In the genomic region with DNA sequence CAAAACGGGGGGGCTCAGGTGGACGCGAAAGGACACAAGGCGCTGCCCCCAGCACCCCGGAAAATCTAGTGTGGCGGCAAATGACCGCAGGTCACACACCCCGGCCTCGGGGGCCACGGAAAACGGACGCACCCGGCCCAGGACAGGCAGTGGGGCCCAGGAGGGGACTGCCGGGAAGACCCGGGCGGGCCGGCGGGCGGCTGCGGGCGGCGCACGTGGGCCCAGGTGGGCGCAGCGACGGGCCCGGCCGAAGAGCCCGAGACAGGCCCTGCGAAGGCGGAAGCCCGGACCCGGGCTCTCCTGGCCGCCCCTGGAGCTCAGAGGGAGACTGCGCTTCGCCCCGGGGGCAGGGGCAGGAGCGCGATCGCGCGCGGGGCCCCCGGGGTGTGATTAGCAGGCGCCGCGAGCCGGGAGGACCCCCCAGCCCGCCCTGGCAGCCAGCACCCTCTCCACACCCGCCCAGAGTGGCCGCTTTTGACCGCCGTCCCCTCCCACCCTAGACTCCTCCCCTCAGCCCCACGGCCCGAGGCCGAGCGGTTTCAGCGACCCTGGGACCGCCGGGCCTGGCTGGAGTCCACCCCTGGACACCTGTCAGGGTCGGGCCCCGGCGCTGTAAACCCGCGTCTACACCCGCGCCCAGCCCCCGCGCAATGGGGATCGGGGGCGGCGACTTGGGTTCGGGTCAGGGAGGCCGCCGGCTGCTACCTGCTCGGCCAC, we compare ENCODE assay signal across 8 cellular contexts. TPM values are rescaled to one million over a fixed set of nuclear protein-coding genes. Genes with fewer than 3 reads are reported as not detected.
A peak's percentile ranks its signal among the peaks of the same experiment; 100 is the strongest.
DNase-seq lines count a peak whose midpoint lies in the region; ATAC-seq and TF ChIP-seq lines count a peak whose summit lies in the region.

No MANE protein-coding gene starts in this region.

- H3K79me2 ChIP-seq in mammary epithelial cell (ENCODE audit: insufficient read depth, low read length): peaks cover 40% of the 10 kb centered on the region

- H3K27me3 Mint-ChIP-seq in CD14-positive monocyte (ENCODE audit: low read depth in 3 of 3): peaks cover 0 to 4% (median 4%) of the 10 kb centered on the region in 3 donors

- H3K36me3 ChIP-seq in RWPE2 (ENCODE audit: low read depth): peaks cover 7% of the 10 kb centered on the region
- H3K36me3 ChIP-seq in mammary epithelial cell (ENCODE audit: insufficient read depth, low read length): no peaks in the 10 kb centered on the region

- in situ Hi-C loops in mammary epithelial cell (cut with MboI; ENCODE audit: low sequenced_read_pairs in 2 of 2): no loop called here

- H3K4me1 Mint-ChIP-seq in CD14-positive monocyte: peaks cover 58% of the 10 kb centered on the region

- peak overlapping the region; percentile 98 to 99 for H3K4me3 Mint-ChIP-seq in CD14-positive monocyte

- peak overlapping the region; percentile 87 for H3K9ac ChIP-seq in mammary epithelial cell (ENCODE audit: insufficient read depth, low read length)

- peak overlapping the region; percentile 99 to 100 (median 100) for H3K27ac Mint-ChIP-seq in CD14-positive monocyte

- peak; percentile 40 for TF ChIP-seq POLR2A in GM19099 (IDR thresholded peaks at IDR 0.05; ENCODE audit: extremely low read depth, insufficient read length, low read depth)

- H3K4me1 ChIP-seq in RWPE2 (ENCODE audit: insufficient read depth, poor library complexity, severe bottlenecking) (peaks cover 27% of the 10 kb centered on the region), mammary epithelial cell (ENCODE audit: insufficient read depth, low read length) (peaks cover 43% of the 10 kb centered on the region)

- no TSS peak for BruUV-seq in mammary epithelial cell (replicated peaks; lab: Mats Ljungman, UMichigan)

- CTCF ChIA-PET in mammary epithelial cell (lab: Charles Lee; ENCODE audit: low non-redundant PET): no interaction called here

- WGBS in mammary epithelial cell (ENCODE audit: low coverage, missing lambda C conversion rate): 1% methylated on average over 12 of the region's 76 CpGs

- ATAC-seq in HG03175 (IDR thresholded peaks at IDR 0.05; ENCODE audit: unreplicated experiment) (peak; percentile 51), RWPE2 (ENCODE audit: low read depth) (peak; percentile 51)

- H3K36me3 Mint-ChIP-seq in CD14-positive monocyte: peaks cover 31 to 35% of the 10 kb centered on the region in 2 donors

- H3K4me3 ChIP-seq in RWPE2 (ENCODE audit: severe bottlenecking) (peak overlapping the region; percentile 68), mammary epithelial cell (replicated peaks in 1 of 3; ENCODE audit: insufficient read depth in 1 of 3, low read depth in 2 of 3, low read length in 3 of 3) (peak overlapping the region; percentile 74 to 88 (median 76))

- TF ChIP-seq CTCF in CD14-positive monocyte (IDR thresholded peaks at IDR 0.05) (no peak), RWPE2 (IDR thresholded peaks at IDR 0.05; ENCODE audit: poor library complexity, severe bottlenecking) (no peak), mammary epithelial cell (conservative IDR thresholded peaks at IDR 0.05 in 1 of 2, IDR thresholded peaks at IDR 0.05 in 1 of 2; ENCODE audit: extremely low read depth in 1 of 2, insufficient read depth in 1 of 2, low read depth in 1 of 2, low read length in 2 of 2) (no peak)

- dilution Hi-C loops in mammary epithelial cell (cut with HindIII; ENCODE audit: low sequenced_read_pairs): no loop called here

- peak overlapping the region; percentile 95 for H2AFZ ChIP-seq in mammary epithelial cell (ENCODE audit: low read depth, low read length)

- intact Hi-C loops in CD14-positive monocyte (cut with micrococcal nuclease): loop anchor here in 1 of 2 donors (1.0 to 5.0 kb wide), 4 partner anchors 31 to 77 kb away; no protein-coding TSS in a partner anchor
- intact Hi-C loops in mammary epithelial cell (cut with micrococcal nuclease): loop anchor here (1.0 to 10.0 kb wide), 7 partner anchors 31 to 327 kb away; no protein-coding TSS in a partner anchor

- peaks cover 0 to 10% (median 4%) of the 10 kb centered on the region in 7 donors for H3K9me3 Mint-ChIP-seq in CD14-positive monocyte

- H4K20me1 ChIP-seq in mammary epithelial cell (ENCODE audit: insufficient read depth, low read length): no peaks in the 10 kb centered on the region

- peak overlapping the region; percentile 93 for H3K4me2 ChIP-seq in mammary epithelial cell (ENCODE audit: insufficient read depth, low read depth, low read length)

- H3K9me3 ChIP-seq in RWPE2 (ENCODE audit: severe bottlenecking) (no peaks in the 10 kb centered on the region), mammary epithelial cell (replicated peaks; ENCODE audit: insufficient read depth, low read length) (no peaks in the 10 kb centered on the region)

- H3K27me3 ChIP-seq in RWPE2 (ENCODE audit: insufficient read depth, poor library complexity, severe bottlenecking) (no peaks in the 10 kb centered on the region), mammary epithelial cell (ENCODE audit: insufficient read depth, low read length) (no peaks in the 10 kb centered on the region)

- peak overlapping the region; percentile 92 for H3K27ac ChIP-seq in RWPE2 (ENCODE audit: poor library complexity, severe bottlenecking)
- peak overlapping the region; percentile 95 for H3K27ac ChIP-seq in mammary epithelial cell (ENCODE audit: insufficient read depth, low read depth, low read length)

- DNase-seq in CD14-positive monocyte (ENCODE audit: low spot score): peak; percentile 73
- DNase-seq in RWPE2 (ENCODE audit: low spot score): no peak
- DNase-seq in mammary epithelial cell: peak; percentile 56
- peak; percentile 71 for DNase-seq in left kidney (ENCODE audit: low read depth, low spot score)
- DNase-seq in stimulated activated naive CD4-positive, alpha-beta T cell treated with Interleukin-2 at 50 U/mL for 16 hours (lab: John Stamatoyannopoulos, UW): peak; percentile 43
- no peak for DNase-seq in occipital lobe (lab: John Stamatoyannopoulos, UW)

RNA-seq across cellular contexts. Expression of gene MBP, which starts 0.8 kb away (rescaled TPM):
- polyA plus RNA-seq in CD14-positive monocyte (10 to 100 TPM; 50.4 to 81.0 TPM), mammary epithelial cell (17.2 TPM)
- total RNA-seq in mammary epithelial cell (10 to 100 TPM; 30.7 to 43.3 TPM), occipital lobe (5.8 TPM)
- polyA minus RNA-seq in mammary epithelial cell: 45.9 TPM

Comparison
In these comparisons a context has a peak if more than half of its experiments do, and no peak if none do; other contexts are left out.
1. DNase-seq: peak in CD14-positive monocyte (single experiment), mammary epithelial cell (single experiment), left kidney (single experiment) and stimulated activated naive CD4-positive, alpha-beta T cell treated with Interleukin-2 at 50 U/mL for 16 hours (single experiment); none in RWPE2 (single experiment) and occipital lobe (single experiment).